ENCODE assay signal across 20 cellular contexts in genomic region chr10:125257521-125258105, GRCh38.
DNase-seq lines count a peak whose midpoint lies in the region; ATAC-seq and TF ChIP-seq lines count a peak whose summit lies in the region.
"Had no signal": no experiment of that assay in that cellular context is flagged by ENCODE, and none has a peak within 500 bp of the region (broad histone marks: within the 10 kb centered on the region; RNA-seq: fewer than 3 reads in every experiment).

No MANE protein-coding gene starts in this region.

- H4K12ac ChIP-seq in trophoblast cell (ENCODE audit: low read depth, low read length), result no peak overlapping the region

- H3K27ac ChIP-seq in foreskin keratinocyte, result no peak overlapping the region
- H3K27ac ChIP-seq in trophoblast cell (ENCODE audit: low read depth, low read length), result no peak overlapping the region
- no peak overlapping the region for H3K27ac ChIP-seq in GM23338 (ENCODE audit: low read depth)
- H3K27ac ChIP-seq: PC-9, SJSA1 had no signal

- DNase-seq in NCI-H748 (lab: John Stamatoyannopoulos, UW; ENCODE audit: unreplicated experiment) (peak; percentile 43), NCI-H748 treated with DMSO at 0.1 percent for 48 hours (lab: John Stamatoyannopoulos, UW) (no peak), NCI-H69 (lab: John Stamatoyannopoulos, UW) (peak; percentile 10), foreskin keratinocyte (peak in 1 of 2 donors; percentile 31), trophoblast cell (peak; percentile 50 to 84), GM23338 (ENCODE audit: low spot score) (no peak), NCI-H82 treated with DMSO at 0.1 percent for 48 hours (lab: John Stamatoyannopoulos, UW; ENCODE audit: unreplicated experiment) (no peak)
- no peak for DNase-seq in effector CD8-positive, alpha-beta T cell (lab: John Stamatoyannopoulos, UW)
- DNase-seq: Caco-2; CD4-positive, alpha-beta T cell; DMS79; H9; NCI-H1105; NCI-H1694 treated with DMSO at 0.1 percent for 48 hours; NCI-H2107; NCI-H510A; PC-9; SW 1271 had no signal

- H2BK120ac ChIP-seq in trophoblast cell (ENCODE audit: insufficient read depth, low read length, poor library complexity), result no peak overlapping the region

- TF ChIP-seq CTCF in foreskin keratinocyte (conservative IDR thresholded peaks at IDR 0.05), result no peak
- TF ChIP-seq CTCF in GM23338 (conservative IDR thresholded peaks at IDR 0.05; ENCODE audit: low read depth in 2 of 2), result no peak

- H3K4me3 ChIP-seq in trophoblast cell (ENCODE audit: low read depth, low read length) (no peak overlapping the region), GM23338 (no peak overlapping the region)
- H3K4me3 ChIP-seq: PC-9, SJSA1 had no signal

- H2AK5ac ChIP-seq in trophoblast cell (ENCODE audit: low read length), result no peak overlapping the region

- no peak overlapping the region for H3K4me2 ChIP-seq in trophoblast cell (ENCODE audit: low read length)
- H3K4me2 ChIP-seq in GM23338, result no peak overlapping the region
- H3K4me2 ChIP-seq: PC-9 had no signal

- H3K18ac ChIP-seq in trophoblast cell (ENCODE audit: low read length), result no peak overlapping the region

- no peak overlapping the region for H2BK5ac ChIP-seq in trophoblast cell (ENCODE audit: low read depth, low read length, poor library complexity)

- H3K79me2 ChIP-seq in trophoblast cell (ENCODE audit: control insufficient read depth, insufficient read depth, low read length, poor library complexity) (no peaks in the 10 kb centered on the region), GM23338 (replicated peaks; ENCODE audit: insufficient read depth) (no peaks in the 10 kb centered on the region)

- H3K27ac Mint-ChIP-seq in GM23338, result no peak overlapping the region
- H3K27ac Mint-ChIP-seq: CD4-positive, alpha-beta T cell; H9 had no signal

- no peaks in the 10 kb centered on the region for H3F3A ChIP-seq in GM23338 (replicated peaks; ENCODE audit: low read depth)

- H3K23ac ChIP-seq in trophoblast cell (ENCODE audit: low read length), result no peak overlapping the region

- H3K9me2 ChIP-seq in GM23338 (ENCODE audit: insufficient read depth), result peaks cover 2% of the 10 kb centered on the region; the same call in 1 of the 2 replicates

- H2AFZ ChIP-seq in trophoblast cell (ENCODE audit: insufficient read depth, low read length, poor library complexity) (no peak overlapping the region), GM23338 (no peak overlapping the region)
- H2AFZ ChIP-seq: PC-9 had no signal

- no peak overlapping the region for H3K9ac ChIP-seq in trophoblast cell (ENCODE audit: low read length)

- no CpG with 5 or more reads among the region's 12 CpGs for WGBS in trophoblast cell (ENCODE audit: extremely low coverage, insufficient coverage, insufficient read length)

- no peak overlapping the region for H3K4me3 Mint-ChIP-seq in GM23338
- H3K4me3 Mint-ChIP-seq: CD4-positive, alpha-beta T cell; H9; IgD-negative memory B cell had no signal

- peaks cover 3% of the 10 kb centered on the region; the same call in 1 of the 3 replicates for H3K9me3 Mint-ChIP-seq in GM23338

- H3K4me1 ChIP-seq in foreskin keratinocyte, result no peaks in the 10 kb centered on the region
- H3K4me1 ChIP-seq in trophoblast cell (ENCODE audit: control insufficient read depth in 1 of 2, insufficient read depth in 2 of 2, low read length in 2 of 2), result no peaks in the 10 kb centered on the region
- peaks cover 7% of the 10 kb centered on the region for H3K4me1 ChIP-seq in GM23338 (ENCODE audit: insufficient read depth)

- H3K27me3 ChIP-seq in foreskin keratinocyte (no peaks in the 10 kb centered on the region), trophoblast cell (ENCODE audit: insufficient read depth, low read length) (no peaks in the 10 kb centered on the region), GM23338 (ENCODE audit: insufficient read depth) (no peaks in the 10 kb centered on the region)
- H3K27me3 ChIP-seq: SJSA1 had no signal

- H3K4me1 Mint-ChIP-seq in GM23338, result peaks cover 7% of the 10 kb centered on the region
- H3K4me1 Mint-ChIP-seq: IgD-negative memory B cell had no signal

- peak; percentile 30 for ATAC-seq in foreskin keratinocyte
- ATAC-seq in GM23338, result no peak

- H3K36me3 Mint-ChIP-seq in GM23338 (ENCODE audit: low read depth), result no peaks in the 10 kb centered on the region
- H3K36me3 Mint-ChIP-seq: IgD-negative memory B cell had no signal

- no peak overlapping the region for H2BK12ac ChIP-seq in trophoblast cell (ENCODE audit: low read length)

- H4K8ac ChIP-seq in trophoblast cell (ENCODE audit: low read depth, low read length), result no peak overlapping the region

- no peaks in the 10 kb centered on the region for H4K20me1 ChIP-seq in GM23338 (replicated peaks; ENCODE audit: insufficient read depth)

- no peak overlapping the region for H3K4ac ChIP-seq in trophoblast cell (ENCODE audit: low read depth, low read length)

- no peak overlapping the region for H3K14ac ChIP-seq in trophoblast cell (ENCODE audit: low read length)

- H3K36me3 ChIP-seq in trophoblast cell (ENCODE audit: control insufficient read depth in 1 of 2, insufficient read depth in 2 of 2, low read length in 2 of 2) (no peaks in the 10 kb centered on the region), GM23338 (ENCODE audit: insufficient read depth) (no peaks in the 10 kb centered on the region)
- H3K36me3 ChIP-seq: SJSA1 had no signal

- no peak overlapping the region for H4K91ac ChIP-seq in trophoblast cell (ENCODE audit: low read depth, low read length)

- H3K9me3 ChIP-seq in trophoblast cell (ENCODE audit: insufficient read depth, low read depth, low read length), result peaks cover 1% of the 10 kb centered on the region
- H3K9me3 ChIP-seq: Caco-2 had no signal

- peaks cover 6% of the 10 kb centered on the region for H3K27me3 Mint-ChIP-seq in GM23338 (ENCODE audit: insufficient read depth, low read depth, poor library complexity)
- H3K27me3 Mint-ChIP-seq: CD4-positive, alpha-beta T cell; IgD-negative memory B cell had no signal

- H3K79me1 ChIP-seq in trophoblast cell (ENCODE audit: low read length), result no peaks in the 10 kb centered on the region

TF ChIP-seq in GM23338, 12 proteins besides CTCF, POLR2A, EP300 and RAD21 (continues in another document):
- TF ChIP-seq NANOG (IDR thresholded peaks at IDR 0.05; ENCODE audit: borderline replicate concordance) (no peak), CREB1 (CRISPR knock-in tag; IDR thresholded peaks at IDR 0.05; ENCODE audit: low read depth) (no peak), ETS1 (IDR thresholded peaks at IDR 0.05) (no peak), ZNF114 (CRISPR knock-in tag; IDR thresholded peaks at IDR 0.05) (no peak), STAT1 (IDR thresholded peaks at IDR 0.05; ENCODE audit: unreplicated experiment) (no peak), POLR2AphosphoS5 (IDR thresholded peaks at IDR 0.05; ENCODE audit: low read depth) (no peak), ZNF331 (CRISPR knock-in tag; IDR thresholded peaks at IDR 0.05; ENCODE audit: low read depth) (no peak), JUNB (IDR thresholded peaks at IDR 0.05; ENCODE audit: unreplicated experiment) (no peak), EZH2phosphoT487 (IDR thresholded peaks at IDR 0.05; ENCODE audit: unreplicated experiment) (no peak)

Comparison
In these comparisons a context has a peak if more than half of its experiments do, and no peak if none do; other contexts are left out.
1. DNase-seq: peak in NCI-H748 (single experiment), NCI-H69 (single experiment) and trophoblast cell (2 of 2); none in NCI-H748 treated with DMSO at 0.1 percent for 48 hours (single experiment), effector CD8-positive, alpha-beta T cell (single experiment), GM23338 (single experiment) and NCI-H82 treated with DMSO at 0.1 percent for 48 hours (single experiment).